Comparison of ENCODE assay signal across 1 cellular context in genomic region chr12:48814313-48815280, GRCh38.
A peak's percentile ranks its signal among the peaks of the same experiment; 100 is the strongest.
TF ChIP-seq lines count a peak whose summit lies in the region.

No MANE protein-coding gene starts in this region.

TF ChIP-seq in WTC11, 78 proteins besides CTCF, POLR2A, EP300 and RAD21 (continued from another document and continues in another):
- TF ChIP-seq ZNF281 (CRISPR knock-in tag; IDR thresholded peaks at IDR 0.05) = no peak
- TF ChIP-seq SMAD3 (CRISPR knock-in tag; IDR thresholded peaks at IDR 0.05; ENCODE audit: borderline replicate concordance) = no peak
- TF ChIP-seq NR2C2 (CRISPR knock-in tag; IDR thresholded peaks at IDR 0.05) = no peak
- TF ChIP-seq NFE2L1 (CRISPR knock-in tag; IDR thresholded peaks at IDR 0.05) = no peak
- TF ChIP-seq ATF1 (CRISPR knock-in tag; IDR thresholded peaks at IDR 0.05) = 0 out of 2 replicates have a peak, but pooled peaks have one; percentile 41
- TF ChIP-seq IRF1 (CRISPR knock-in tag; IDR thresholded peaks at IDR 0.05) = 0 out of 2 replicates have a peak, but pooled peaks have one; percentile 13
- no peak for TF ChIP-seq PRRX2 (CRISPR knock-in tag; IDR thresholded peaks at IDR 0.05)
- TF ChIP-seq TCF7 (CRISPR knock-in tag; IDR thresholded peaks at IDR 0.05; ENCODE audit: low read depth) = no peak
- no peak for TF ChIP-seq ATF2 (CRISPR knock-in tag; IDR thresholded peaks at IDR 0.05; ENCODE audit: borderline replicate concordance, low read depth)
- TF ChIP-seq ZNF263 (CRISPR knock-in tag; IDR thresholded peaks at IDR 0.05; ENCODE audit: low read depth) = no peak
- TF ChIP-seq E2F1 (CRISPR knock-in tag; IDR thresholded peaks at IDR 0.05) = no peak
- no peak; the same call in 1 of the 2 replicates for TF ChIP-seq MAX (CRISPR knock-in tag; IDR thresholded peaks at IDR 0.05)
- TF ChIP-seq GRHL2 (CRISPR knock-in tag; IDR thresholded peaks at IDR 0.05; ENCODE audit: insufficient replicate concordance, severe bottlenecking) = no peak
- no peak for TF ChIP-seq RELA (CRISPR knock-in tag; IDR thresholded peaks at IDR 0.05; ENCODE audit: borderline replicate concordance)
- no peak for TF ChIP-seq ELF4 (CRISPR knock-in tag; IDR thresholded peaks at IDR 0.05; ENCODE audit: low read depth)
- TF ChIP-seq ZNF219 (CRISPR knock-in tag; IDR thresholded peaks at IDR 0.05; ENCODE audit: borderline replicate concordance) = no peak
- TF ChIP-seq CREM (CRISPR knock-in tag; IDR thresholded peaks at IDR 0.05) = 0 out of 2 replicates have a peak, but pooled peaks have one; percentile 41
- TF ChIP-seq ZNF425 (CRISPR knock-in tag; conservative IDR thresholded peaks at IDR 0.05) = no peak
- no peak for TF ChIP-seq ZNF396 (CRISPR knock-in tag; IDR thresholded peaks at IDR 0.05; ENCODE audit: borderline replicate concordance)
- no peak for TF ChIP-seq JUN (CRISPR knock-in tag; IDR thresholded peaks at IDR 0.05)
- 0 out of 2 replicates have a peak, but pooled peaks have one; percentile 41 for TF ChIP-seq KAT7 (CRISPR knock-in tag; IDR thresholded peaks at IDR 0.05; ENCODE audit: borderline replicate concordance)
- TF ChIP-seq PRDM15 (CRISPR knock-in tag; IDR thresholded peaks at IDR 0.05) = no peak
- no peak for TF ChIP-seq ZBTB43 (CRISPR knock-in tag; IDR thresholded peaks at IDR 0.05)
- no peak for TF ChIP-seq ZNF416 (CRISPR knock-in tag; IDR thresholded peaks at IDR 0.05)
- no peak for TF ChIP-seq IRF2 (CRISPR knock-in tag; IDR thresholded peaks at IDR 0.05; ENCODE audit: borderline replicate concordance, low read depth)
- TF ChIP-seq EMX1 (CRISPR knock-in tag; IDR thresholded peaks at IDR 0.05) = 0 out of 2 replicates have a peak, but pooled peaks have one; percentile 28
- no peak for TF ChIP-seq ZBTB21 (CRISPR knock-in tag; IDR thresholded peaks at IDR 0.05; ENCODE audit: borderline replicate concordance)
- TF ChIP-seq SOX15 (CRISPR knock-in tag; IDR thresholded peaks at IDR 0.05) = no peak
- no peak for TF ChIP-seq ESRRA (CRISPR knock-in tag; IDR thresholded peaks at IDR 0.05; ENCODE audit: borderline replicate concordance)
- no peak for TF ChIP-seq ZNF121 (CRISPR knock-in tag; IDR thresholded peaks at IDR 0.05)
- TF ChIP-seq NR1H2 (CRISPR knock-in tag; IDR thresholded peaks at IDR 0.05) = no peak
- no peak for TF ChIP-seq AR (CRISPR knock-in tag; IDR thresholded peaks at IDR 0.05)
- no peak for TF ChIP-seq RORB (CRISPR knock-in tag; IDR thresholded peaks at IDR 0.05)
- no peak for TF ChIP-seq MXD4 (CRISPR knock-in tag; IDR thresholded peaks at IDR 0.05; ENCODE audit: borderline replicate concordance)
- no peak for TF ChIP-seq GTF2I (CRISPR knock-in tag; conservative IDR thresholded peaks at IDR 0.05)
- no peak for TF ChIP-seq OVOL2 (CRISPR knock-in tag; IDR thresholded peaks at IDR 0.05; ENCODE audit: borderline replicate concordance)
- TF ChIP-seq TP53 (CRISPR knock-in tag; IDR thresholded peaks at IDR 0.05) = no peak
- TF ChIP-seq CBFB (CRISPR knock-in tag; IDR thresholded peaks at IDR 0.05; ENCODE audit: low read depth) = no peak
- 0 out of 2 replicates have a peak, but pooled peaks have one; percentile 36 for TF ChIP-seq SMAD4 (CRISPR knock-in tag; IDR thresholded peaks at IDR 0.05)
- no peak for TF ChIP-seq USF1 (CRISPR knock-in tag; IDR thresholded peaks at IDR 0.05)
- no peak for TF ChIP-seq ZNF138 (CRISPR knock-in tag; conservative IDR thresholded peaks at IDR 0.05)
- no peak for TF ChIP-seq NR3C1 (CRISPR knock-in tag; conservative IDR thresholded peaks at IDR 0.05; ENCODE audit: low read depth)
- no peak for TF ChIP-seq NFATC4 (CRISPR knock-in tag; IDR thresholded peaks at IDR 0.05)
- TF ChIP-seq FOXP1 (CRISPR knock-in tag; IDR thresholded peaks at IDR 0.05; ENCODE audit: borderline replicate concordance) = no peak
- no peak for TF ChIP-seq ERG (CRISPR knock-in tag; IDR thresholded peaks at IDR 0.05)
- TF ChIP-seq JAZF1 (CRISPR knock-in tag; IDR thresholded peaks at IDR 0.05) = no peak
- peak; percentile 52; the same call in 1 of the 2 replicates for TF ChIP-seq MYBL2 (CRISPR knock-in tag; IDR thresholded peaks at IDR 0.05)
- 0 out of 2 replicates have a peak, but pooled peaks have one; percentile 23 for TF ChIP-seq GABPB1 (CRISPR knock-in tag; IDR thresholded peaks at IDR 0.05)
